In genomic region chr9:504921-505821, GRCh38 we compare ENCODE assay signal across 8 cellular contexts. TPM values are rescaled to one million over a fixed set of nuclear protein-coding genes. Genes with fewer than 3 reads are reported as not detected.
A peak's percentile ranks its signal among the peaks of the same experiment; 100 is the strongest.
DNase-seq lines count a peak whose midpoint lies in the region; TF ChIP-seq lines count a peak whose summit lies in the region.

No MANE protein-coding gene starts in this region.

- H3K9me2 ChIP-seq in GM23248 (ENCODE audit: insufficient read depth) = no peaks in the 10 kb centered on the region

- dilution Hi-C loops in mammary epithelial cell (cut with HindIII; ENCODE audit: low sequenced_read_pairs) = no loop called here

- H3K4me1 ChIP-seq in GM23248 (ENCODE audit: insufficient read depth) (no peaks in the 10 kb centered on the region), mammary epithelial cell (ENCODE audit: insufficient read depth, low read length) (peaks cover 14% of the 10 kb centered on the region), smooth muscle cell (ENCODE audit: low read depth) (peaks cover 18% of the 10 kb centered on the region)

- H3K9ac ChIP-seq in GM23248 (no peak overlapping the region), mammary epithelial cell (ENCODE audit: insufficient read depth, low read length) (peak overlapping the region; percentile 58), smooth muscle cell (ENCODE audit: low read depth) (no peak overlapping the region)

- H3K36me3 ChIP-seq in GM23248 (ENCODE audit: low read depth) (no peaks in the 10 kb centered on the region), mammary epithelial cell (ENCODE audit: insufficient read depth, low read length) (no peaks in the 10 kb centered on the region), smooth muscle cell (ENCODE audit: low read depth) (no peaks in the 10 kb centered on the region)

- in situ Hi-C loops in GM23248 (cut with MboI) = no loop called here
- in situ Hi-C loops in mammary epithelial cell (cut with MboI; ENCODE audit: low sequenced_read_pairs in 2 of 2) = no loop called here

- H3K27me3 ChIP-seq in GM23248 (replicated peaks; ENCODE audit: insufficient read depth) (peaks cover 20% of the 10 kb centered on the region; the same call in 1 of the 2 replicates), mammary epithelial cell (ENCODE audit: insufficient read depth, low read length) (no peaks in the 10 kb centered on the region), smooth muscle cell (ENCODE audit: low read depth) (peaks cover 28% of the 10 kb centered on the region)

- peak overlapping the region; percentile 73 for H3K4me3 ChIP-seq in GM23248
- peak overlapping the region; percentile 63 to 87 (median 83) for H3K4me3 ChIP-seq in mammary epithelial cell (replicated peaks in 1 of 3; ENCODE audit: insufficient read depth in 1 of 3, low read depth in 2 of 3, low read length in 3 of 3)
- H3K4me3 ChIP-seq in smooth muscle cell = peak overlapping the region; percentile 86

- peak; percentile 46 for DNase-seq in GM10266 (ENCODE audit: extremely low spot score)
- DNase-seq in GM23248 = peak; percentile 27
- DNase-seq in NCI-H1930 (lab: John Stamatoyannopoulos, UW) = peak; percentile 26 to 56
- peak; percentile 23 for DNase-seq in mammary epithelial cell
- DNase-seq in islet precursor cell = peak; percentile 56
- no peak for DNase-seq in smooth muscle cell (lab: John Stamatoyannopoulos, UW; ENCODE audit: unreplicated experiment)
- DNase-seq in NCI-H146 (lab: John Stamatoyannopoulos, UW) = no peak
- DNase-seq in NCI-H146 treated with DMSO at 0.1 percent for 48 hours (lab: John Stamatoyannopoulos, UW; ENCODE audit: unreplicated experiment) = no peak

- H4K20me1 ChIP-seq in GM23248 (ENCODE audit: insufficient read depth) (no peaks in the 10 kb centered on the region), mammary epithelial cell (ENCODE audit: insufficient read depth, low read length) (no peaks in the 10 kb centered on the region), smooth muscle cell (ENCODE audit: low read depth) (no peaks in the 10 kb centered on the region)

- H3K79me2 ChIP-seq in GM23248 (ENCODE audit: insufficient read depth) (no peaks in the 10 kb centered on the region), mammary epithelial cell (ENCODE audit: insufficient read depth, low read length) (peaks cover 43% of the 10 kb centered on the region), smooth muscle cell (ENCODE audit: low read depth) (no peaks in the 10 kb centered on the region)

- H2AFZ ChIP-seq in GM23248 (peak overlapping the region; percentile 59), mammary epithelial cell (ENCODE audit: low read depth, low read length) (peak overlapping the region; percentile 97), smooth muscle cell (ENCODE audit: low read depth) (peak overlapping the region; percentile 85)

- H3F3A ChIP-seq in GM23248 (ENCODE audit: insufficient read depth) (no peaks in the 10 kb centered on the region), smooth muscle cell (ENCODE audit: low read depth) (no peaks in the 10 kb centered on the region)

- BruUV-seq in mammary epithelial cell (replicated peaks; lab: Mats Ljungman, UMichigan) = no TSS peak

- H3K4me2 ChIP-seq in GM23248 (ENCODE audit: unreplicated experiment) (peak overlapping the region; percentile 45), mammary epithelial cell (ENCODE audit: insufficient read depth, low read depth, low read length) (peak overlapping the region; percentile 93), smooth muscle cell (peak overlapping the region; percentile 94)

- intact Hi-C loops in mammary epithelial cell (cut with micrococcal nuclease) = loop anchor here (2.0 to 10.0 kb wide), 5 partner anchors 26 to 250 kb away; no protein-coding TSS in a partner anchor

- TF ChIP-seq CTCF in GM10266 (IDR thresholded peaks at IDR 0.05; ENCODE audit: control insufficient read depth, insufficient read depth, low read depth, missing control alignments) = no peak
- TF ChIP-seq CTCF in mammary epithelial cell (conservative IDR thresholded peaks at IDR 0.05 in 1 of 2, IDR thresholded peaks at IDR 0.05 in 1 of 2; ENCODE audit: extremely low read depth in 1 of 2, insufficient read depth in 1 of 2, low read depth in 1 of 2, low read length in 2 of 2) = no peak
- TF ChIP-seq CTCF in smooth muscle cell (IDR thresholded peaks at IDR 0.05; ENCODE audit: borderline replicate concordance, insufficient read depth, poor library complexity, severe bottlenecking) = no peak

- CTCF ChIA-PET in mammary epithelial cell (lab: Charles Lee; ENCODE audit: low non-redundant PET) = no interaction called here

- H3K27ac ChIP-seq in GM23248 (no peak overlapping the region), mammary epithelial cell (ENCODE audit: insufficient read depth, low read depth, low read length) (peak overlapping the region; percentile 52), smooth muscle cell (ENCODE audit: low read depth) (no peak overlapping the region)

- H3K9me3 ChIP-seq in GM23248 (ENCODE audit: low read depth) = no peaks in the 10 kb centered on the region
- H3K9me3 ChIP-seq in mammary epithelial cell (replicated peaks; ENCODE audit: insufficient read depth, low read length) = no peaks in the 10 kb centered on the region
- H3K9me3 ChIP-seq in smooth muscle cell (replicated peaks; ENCODE audit: low read depth) = no peaks in the 10 kb centered on the region

- WGBS in GM23248 (ENCODE audit: low coverage in 1 of 2, low lambda C conversion rate in 2 of 2, missing lambda C conversion rate in 2 of 2), 2 experiments = 1 to 2% methylated on average over 31 to 64 of the region's 94 CpGs
- whole genome bisulfite sequencing in mammary epithelial cell (ENCODE audit: low coverage, missing lambda C conversion rate) = under 1% methylated on average over 31 of the region's 94 CpGs
- 2% methylated on average over 50 of the region's 94 CpGs for WGBS in smooth muscle cell (ENCODE audit: low lambda C conversion rate)

RNA-seq across cellular contexts. Expression of gene KANK1, which starts 0.7 kb away (rescaled TPM):
- 14.6 and 18.0 TPM in 2 replicates for total RNA-seq in GM23248 (2014; rRNA removed; shearing (Covaris generic))
- polyA plus RNA-seq in GM23248 (2016; fragmentation: Nextera tagmentation; extraction: Ambion mirVana) = 10.4 and 11.0 TPM in 2 replicates
- total RNA-seq in mammary epithelial cell = 10 to 100 TPM; 52.7 to 75.5 TPM
- polyA plus RNA-seq in mammary epithelial cell = 80.2 TPM
- 109 TPM for polyA minus RNA-seq in mammary epithelial cell
- 27.1 and 40.5 TPM in 2 replicates for total RNA-seq in smooth muscle cell
- 6.8 and 23.0 TPM in 2 replicates for polyA plus RNA-seq in smooth muscle cell

Comparison
In these comparisons a context has a peak if more than half of its experiments do, and no peak if none do; other contexts are left out.
1. DNase-seq: peak in GM10266 (single experiment), GM23248 (single experiment), NCI-H1930 (2 of 2), mammary epithelial cell (single experiment) and islet precursor cell (single experiment); none in smooth muscle cell (single experiment), NCI-H146 (single experiment) and NCI-H146 treated with DMSO at 0.1 percent for 48 hours (single experiment).
2. Peak in every context shown above with its lines, with median percentiles within 50 percentile points of each other: H2AFZ ChIP-seq, H3K4me2 ChIP-seq and H3K4me3 ChIP-seq.